ENCODE assay signal across 17 cellular contexts in the genomic region with DNA sequence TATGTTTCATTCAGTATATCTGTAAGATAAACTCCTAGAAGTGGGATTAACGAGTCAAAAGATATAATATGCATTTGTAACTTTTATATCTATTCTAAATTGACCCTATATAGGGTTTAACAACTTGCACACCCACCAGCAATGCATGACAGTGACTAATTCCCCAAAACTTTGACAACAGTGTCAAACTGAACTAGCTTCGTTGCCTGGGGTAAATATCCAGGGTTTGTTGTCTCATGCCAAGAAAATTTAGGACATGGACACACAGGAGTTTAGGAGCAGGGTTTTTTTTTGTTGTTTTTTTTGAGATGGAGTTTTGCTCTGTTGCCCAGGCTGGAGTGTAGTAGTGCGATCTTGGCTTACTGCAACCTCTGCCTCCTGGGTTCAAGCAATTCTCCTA. TPM values are rescaled to one million over a fixed set of nuclear protein-coding genes. Genes with fewer than 3 reads are reported as not detected.
DNase-seq lines count a peak whose midpoint lies in the region; ATAC-seq and TF ChIP-seq lines count a peak whose summit lies in the region.
"Had no signal": no experiment of that assay in that cellular context is flagged by ENCODE, and none has a peak within 500 bp of the region (broad histone marks: within the 10 kb centered on the region; RNA-seq: fewer than 3 reads in every experiment).

No MANE protein-coding gene starts in this region.

- DNase-seq in CD4-positive, alpha-beta memory T cell, result no peak
- no peak for DNase-seq in activated CD8-positive, alpha-beta T cell treated with anti-CD3 and anti-CD28 coated beads for 36 hours
- no peak for DNase-seq in memory B cell (ENCODE audit: low spot score in 2 of 2)
- DNase-seq in SIG-M5 (lab: John Stamatoyannopoulos, UW), result no peak
- no peak for DNase-seq in pons (ENCODE audit: low spot score)
- DNase-seq in SKM-1 treated with dmso at 0.1 percent for 144 hours (lab: John Stamatoyannopoulos, UW; ENCODE audit: unreplicated experiment), result no peak
- DNase-seq: activated CD4-positive, alpha-beta T cell treated with anti-CD3 and anti-CD28 coated beads for 4 hours; BE2C; kidney glomerular epithelial cell; NCI-H2171; stimulated activated CD4-positive, alpha-beta T cell treated with anti-CD3 and anti-CD28 coated beads, Interleukin-4, amount 100 ng/mL, for 4 hours; stimulated activated naive B cell treated with anti-CD40 and anti-IgM and Interleukin-4, amounts not matched to agents 10 μg/mL and 1 μg/mL and 100 μg/mL, for 72 hours; uterus had no signal

- peaks cover 59% of the 10 kb centered on the region for H3K4me1 ChIP-seq in CD4-positive, alpha-beta memory T cell (ENCODE audit: insufficient read depth, low read length)
- H3K4me1 ChIP-seq in HEK293 (ENCODE audit: control insufficient read depth, insufficient read depth, low read length), result peaks cover 4% of the 10 kb centered on the region; the same call in 1 of the 2 replicates
- H3K4me1 ChIP-seq: BE2C, uterus had no signal

- intact Hi-C loops in CD4-positive, alpha-beta memory T cell (cut with micrococcal nuclease), result loop anchor here (10.0 kb wide), 1 partner anchor 391 kb away; a partner anchor contains a TSS
- intact Hi-C loops in activated CD8-positive, alpha-beta T cell treated with anti-CD3 and anti-CD28 coated beads for 36 hours (cut with micrococcal nuclease), result no loop called here

- H3K27me3 ChIP-seq in CD4-positive, alpha-beta memory T cell (ENCODE audit: insufficient read depth, low read length), result no peaks in the 10 kb centered on the region
- H3K27me3 ChIP-seq: BE2C, cardiac muscle cell, right atrium auricular region, uterus had no signal

- peaks cover 3% of the 10 kb centered on the region for H3K36me3 ChIP-seq in CD4-positive, alpha-beta memory T cell (ENCODE audit: insufficient read depth, low read length)
- peaks cover 23 to 28% of the 10 kb centered on the region in 2 experiments for H3K36me3 ChIP-seq in HEK293 (ENCODE audit: control insufficient read depth in 2 of 2, insufficient read depth in 1 of 2, low read length in 2 of 2)
- H3K36me3 ChIP-seq: uterus had no signal

- H3K27ac Mint-ChIP-seq in CD4-positive, alpha-beta memory T cell, result peak overlapping the region in 6 of 7 donors; percentile 98 to 100 (median 99)
- peak overlapping the region; percentile 60 for H3K27ac Mint-ChIP-seq in activated CD8-positive, alpha-beta T cell treated with anti-CD3 and anti-CD28 coated beads for 36 hours
- H3K27ac Mint-ChIP-seq in memory B cell, result peak overlapping the region; percentile 100

- peak overlapping the region in 4 of 8 donors; percentile 4 to 100 (median 98) for H3K4me3 Mint-ChIP-seq in CD4-positive, alpha-beta memory T cell
- H3K4me3 Mint-ChIP-seq in activated CD8-positive, alpha-beta T cell treated with anti-CD3 and anti-CD28 coated beads for 36 hours, result peak overlapping the region; percentile 100
- H3K4me3 Mint-ChIP-seq in memory B cell, result no peak overlapping the region

- H3K9me3 ChIP-seq in CD4-positive, alpha-beta memory T cell (ENCODE audit: control insufficient read depth in 1 of 2, low read length in 2 of 2), result no peaks in the 10 kb centered on the region
- H3K9me3 ChIP-seq in HEK293 (ENCODE audit: control insufficient read depth, insufficient read depth, low read depth, low read length), result no peaks in the 10 kb centered on the region
- H3K9me3 ChIP-seq: BE2C, right atrium auricular region, uterus had no signal

- H3K4me1 Mint-ChIP-seq in CD4-positive, alpha-beta memory T cell, result peaks cover 19 to 57% (median 36%) of the 10 kb centered on the region in 4 donors
- peaks cover 27% of the 10 kb centered on the region for H3K4me1 Mint-ChIP-seq in activated CD8-positive, alpha-beta T cell treated with anti-CD3 and anti-CD28 coated beads for 36 hours (ENCODE audit: low read depth)
- H3K4me1 Mint-ChIP-seq in memory B cell, result peaks cover 18% of the 10 kb centered on the region

- peaks cover 17 to 44% of the 10 kb centered on the region in 2 donors for H3K36me3 Mint-ChIP-seq in CD4-positive, alpha-beta memory T cell
- H3K36me3 Mint-ChIP-seq in activated CD8-positive, alpha-beta T cell treated with anti-CD3 and anti-CD28 coated beads for 36 hours (ENCODE audit: low read depth), result peaks cover 38% of the 10 kb centered on the region
- peaks cover 8% of the 10 kb centered on the region for H3K36me3 Mint-ChIP-seq in memory B cell

- peaks cover 0 to 3% (median 0%) of the 10 kb centered on the region in 8 donors for H3K9me3 Mint-ChIP-seq in CD4-positive, alpha-beta memory T cell
- H3K9me3 Mint-ChIP-seq in activated CD8-positive, alpha-beta T cell treated with anti-CD3 and anti-CD28 coated beads for 36 hours, result no peaks in the 10 kb centered on the region
- H3K9me3 Mint-ChIP-seq in memory B cell, result no peaks in the 10 kb centered on the region
- H3K9me3 Mint-ChIP-seq: stimulated activated naive B cell treated with anti-CD40 and anti-IgM and Interleukin-4, amounts not matched to agents 10 μg/mL and 1 μg/mL and 100 μg/mL, for 72 hours had no signal

- TF ChIP-seq CTCF in HEK293 (tag by site-specific recombination; IDR thresholded peaks at IDR 0.05), result no peak
- no peak for TF ChIP-seq CTCF in activated CD8-positive, alpha-beta T cell treated with anti-CD3 and anti-CD28 coated beads for 36 hours (IDR thresholded peaks at IDR 0.05)

- ATAC-seq in activated CD8-positive, alpha-beta T cell treated with anti-CD3 and anti-CD28 coated beads for 36 hours, result no peak
- ATAC-seq in memory B cell (ENCODE audit: low read depth), result no peak
- ATAC-seq in GM18868 (IDR thresholded peaks at IDR 0.05; ENCODE audit: unreplicated experiment), result no peak
- ATAC-seq: stimulated activated naive B cell treated with anti-CD40 and anti-IgM and Interleukin-4, amounts not matched to agents 10 μg/mL and 1 μg/mL and 100 μg/mL, for 72 hours had no signal

- no peak overlapping the region for H3K27ac ChIP-seq in CD4-positive, alpha-beta memory T cell (ENCODE audit: low read depth, low read length)
- H3K27ac ChIP-seq in HEK293 (ENCODE audit: extremely low read depth, low read depth, low read length), result no peak overlapping the region

- no peaks in the 10 kb centered on the region for H3K27me3 Mint-ChIP-seq in CD4-positive, alpha-beta memory T cell
- H3K27me3 Mint-ChIP-seq in activated CD8-positive, alpha-beta T cell treated with anti-CD3 and anti-CD28 coated beads for 36 hours, result no peaks in the 10 kb centered on the region
- no peaks in the 10 kb centered on the region for H3K27me3 Mint-ChIP-seq in memory B cell
- H3K27me3 Mint-ChIP-seq: stimulated activated naive B cell treated with anti-CD40 and anti-IgM and Interleukin-4, amounts not matched to agents 10 μg/mL and 1 μg/mL and 100 μg/mL, for 72 hours had no signal

- no peak overlapping the region for H3K4me3 ChIP-seq in CD4-positive, alpha-beta memory T cell (ENCODE audit: low read length in 2 of 2)
- no peak overlapping the region for H3K4me3 ChIP-seq in HEK293 (ENCODE audit: low read depth, low read length)
- H3K4me3 ChIP-seq: cardiac muscle cell, uterus had no signal

- POLR2A ChIA-PET in CD4-positive, alpha-beta memory T cell (lab: Charles Lee; ENCODE audit: partially characterized antibody), result interaction anchor here (0.6 to 5.4 kb wide), 3 partner anchors 14 to 1438 kb away, joined by 3 to 36 read pairs (median 6); no protein-coding TSS in a partner anchor
- POLR2A ChIA-PET in HEK293 (lab: Yijun Ruan, JAX), result interaction anchor here (0.6 kb wide), 1 partner anchor 1317 kb away, joined by 5 read pairs; no protein-coding TSS in a partner anchor
- POLR2A ChIA-PET in activated CD8-positive, alpha-beta T cell treated with anti-CD3 and anti-CD28 coated beads for 36 hours (lab: Charles Lee), result interaction anchor here (0.6 to 1.0 kb wide), 4 partner anchors 10 to 397 kb away, joined by 3 to 4 read pairs (median 3); no protein-coding TSS in a partner anchor

- CTCF ChIA-PET in CD4-positive, alpha-beta memory T cell (lab: Charles Lee; ENCODE audit: partially characterized antibody), result interaction anchor here (2.3 kb wide), 1 partner anchor 14 kb away, joined by 6 read pairs; no protein-coding TSS in a partner anchor
- CTCF ChIA-PET in HEK293 (lab: Yijun Ruan, JAX), result interaction anchor here (0.6 to 6.5 kb wide), 6 partner anchors 14 to 1773 kb away, joined by 3 to 43 read pairs (median 4); no protein-coding TSS in a partner anchor
- CTCF ChIA-PET in activated CD8-positive, alpha-beta T cell treated with anti-CD3 and anti-CD28 coated beads for 36 hours (lab: Charles Lee), result no interaction called here

TF ChIP-seq in HEK293, 187 proteins besides CTCF, POLR2A, EP300 and RAD21:
- TF ChIP-seq ZNF548 (tag by site-specific recombination; IDR thresholded peaks at IDR 0.05) (no peak), ZNF707 (tag by site-specific recombination; IDR thresholded peaks at IDR 0.05) (0 out of 2 replicates have a peak, but pooled peaks have one; percentile 13), REPIN1 (tag by site-specific recombination; IDR thresholded peaks at IDR 0.05; ENCODE audit: low read depth) (no peak), ZNF19 (tag by site-specific recombination; IDR thresholded peaks at IDR 0.05; ENCODE audit: low read depth) (no peak), HOXA7 (CRISPR knock-in tag; IDR thresholded peaks at IDR 0.05; ENCODE audit: borderline replicate concordance) (no peak), OSR2 (tag by site-specific recombination; IDR thresholded peaks at IDR 0.05) (no peak)
- TF ChIP-seq, protein P1, sequence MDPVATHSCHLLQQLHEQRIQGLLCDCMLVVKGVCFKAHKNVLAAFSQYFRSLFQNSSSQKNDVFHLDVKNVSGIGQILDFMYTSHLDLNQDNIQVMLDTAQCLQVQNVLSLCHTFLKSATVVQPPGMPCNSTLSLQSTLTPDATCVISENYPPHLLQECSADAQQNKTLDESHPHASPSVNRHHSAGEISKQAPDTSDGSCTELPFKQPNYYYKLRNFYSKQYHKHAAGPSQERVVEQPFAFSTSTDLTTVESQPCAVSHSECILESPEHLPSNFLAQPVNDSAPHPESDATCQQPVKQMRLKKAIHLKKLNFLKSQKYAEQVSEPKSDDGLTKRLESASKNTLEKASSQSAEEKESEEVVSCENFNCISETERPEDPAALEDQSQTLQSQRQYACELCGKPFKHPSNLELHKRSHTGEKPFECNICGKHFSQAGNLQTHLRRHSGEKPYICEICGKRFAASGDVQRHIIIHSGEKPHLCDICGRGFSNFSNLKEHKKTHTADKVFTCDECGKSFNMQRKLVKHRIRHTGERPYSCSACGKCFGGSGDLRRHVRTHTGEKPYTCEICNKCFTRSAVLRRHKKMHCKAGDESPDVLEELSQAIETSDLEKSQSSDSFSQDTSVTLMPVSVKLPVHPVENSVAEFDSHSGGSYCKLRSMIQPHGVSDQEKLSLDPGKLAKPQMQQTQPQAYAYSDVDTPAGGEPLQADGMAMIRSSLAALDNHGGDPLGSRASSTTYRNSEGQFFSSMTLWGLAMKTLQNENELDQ (tag by site-specific recombination; IDR thresholded peaks at IDR 0.05; ENCODE audit: low read depth), result no peak

RNA-seq across cellular contexts. Expression of a gene that starts 5.1 kb away (rescaled TPM):
- 100 to 1,000 TPM; 123 to 129 TPM for total RNA-seq in CD4-positive, alpha-beta memory T cell
- 100 to 1,000 TPM; 290 to 298 TPM for polyA plus RNA-seq in CD4-positive, alpha-beta memory T cell
- total RNA-seq in activated CD8-positive, alpha-beta T cell treated with anti-CD3 and anti-CD28 coated beads for 36 hours, result 100 to 1,000 TPM; 275 to 299 TPM

RNA-seq across cellular contexts. Expression of a gene that starts 15.7 kb away (rescaled TPM):
- total RNA-seq in CD4-positive, alpha-beta memory T cell, result 10 to 100 TPM; 79.2 to 79.6 TPM
- 100 to 1,000 TPM; 156 to 286 TPM for polyA plus RNA-seq in CD4-positive, alpha-beta memory T cell
- total RNA-seq in activated CD8-positive, alpha-beta T cell treated with anti-CD3 and anti-CD28 coated beads for 36 hours, result 10 to 100 TPM; 27.7 to 28.4 TPM
